In the genomic region with DNA sequence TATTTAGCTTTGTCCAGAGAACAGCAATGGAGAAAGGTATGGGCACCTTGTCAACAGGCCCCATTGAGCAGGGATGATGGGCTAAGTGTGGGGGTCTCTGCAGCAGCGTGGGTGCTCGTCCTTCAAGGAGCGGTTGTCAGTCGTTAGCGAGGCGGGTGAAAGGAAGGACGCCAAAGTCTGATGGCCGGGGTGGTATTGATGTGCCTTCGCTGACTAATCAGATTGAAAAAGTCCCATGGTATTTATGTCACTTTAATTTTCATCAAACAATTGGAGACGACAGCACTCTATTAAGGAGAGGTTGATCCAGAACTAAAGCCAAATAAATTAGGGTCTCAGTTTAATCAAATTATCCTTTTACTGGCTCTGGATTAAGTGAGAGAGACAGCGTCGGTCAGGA, we compare ENCODE assay signal across 16 cellular contexts. TPM values are rescaled to one million over a fixed set of nuclear protein-coding genes. Genes with fewer than 3 reads are reported as not detected.
DNase-seq lines count a peak whose midpoint lies in the region; ATAC-seq and TF ChIP-seq lines count a peak whose summit lies in the region.
"Had no signal": no experiment of that assay in that cellular context is flagged by ENCODE, and none has a peak within 500 bp of the region (broad histone marks: within the 10 kb centered on the region; RNA-seq: fewer than 3 reads in every experiment).

No MANE protein-coding gene starts in this region.

- H3K4me3 ChIP-seq in esophagus muscularis mucosa, result no peak overlapping the region
- H3K4me3 ChIP-seq in prostate gland, result no peak overlapping the region
- H3K4me3 ChIP-seq: A549; BLaER1 treated with 17β-estradiol and CSF1 and Interleukin-3, amounts not matched to agents 10 nM and 100 nM had no signal

- no peak for TF ChIP-seq POLR2A in esophagus muscularis mucosa (IDR thresholded peaks at IDR 0.05; ENCODE audit: low read depth)
- TF ChIP-seq POLR2A in prostate gland (IDR thresholded peaks at IDR 0.05), result no peak

- H3K27me3 ChIP-seq in esophagus muscularis mucosa (no peaks in the 10 kb centered on the region), prostate gland (replicated peaks; ENCODE audit: insufficient read depth) (no peaks in the 10 kb centered on the region)
- H3K27me3 ChIP-seq: BLaER1 treated with 17β-estradiol and CSF1 and Interleukin-3, amounts not matched to agents 10 nM and 100 nM had no signal

- peak overlapping the region; percentile 94 for H3K27ac Mint-ChIP-seq in activated T-cell treated with anti-CD3 and anti-CD28 coated beads, Interleukin-2, amount 50 U/mL, for 72 hours
- H3K27ac Mint-ChIP-seq: CD8-positive, alpha-beta T cell; H9; IgD-negative memory B cell had no signal

- no peak overlapping the region for H3K27ac ChIP-seq in esophagus muscularis mucosa (replicated peaks in 1 of 4)
- H3K27ac ChIP-seq in prostate gland, result no peak overlapping the region
- H3K27ac ChIP-seq: 22Rv1; A549; BLaER1 treated with 17β-estradiol and CSF1 and Interleukin-3, amounts not matched to agents 10 nM and 100 nM had no signal

- H3K9me3 ChIP-seq in esophagus muscularis mucosa (no peaks in the 10 kb centered on the region), prostate gland (no peaks in the 10 kb centered on the region)
- H3K9me3 ChIP-seq: A549 had no signal

- DNase-seq in activated T-cell treated with anti-CD3 and anti-CD28 coated beads, Interleukin-2, amount 50 U/mL, for 72 hours, result no peak
- DNase-seq in activated T-cell treated with anti-CD3 and anti-CD28 coated beads, Interleukin-2, amount 50 U/mL, for 1 hour, result no peak
- DNase-seq in NCI-H82 (lab: John Stamatoyannopoulos, UW), result peak; percentile 96
- peak; percentile 55 for DNase-seq in esophagus muscularis mucosa (ENCODE audit: extremely low spot score)
- DNase-seq in retina, result peak; percentile 74
- DNase-seq in prostate gland (ENCODE audit: low spot score), result no peak
- no peak for DNase-seq in GF-D8 (lab: John Stamatoyannopoulos, UW)
- DNase-seq: Caco-2; CD8-positive, alpha-beta T cell; H9 had no signal

- intact Hi-C loops in esophagus muscularis mucosa (cut with DNase I), result no loop called here
- intact Hi-C loops in prostate gland (cut with DNase I), result no loop called here

- H3K36me3 Mint-ChIP-seq in activated T-cell treated with anti-CD3 and anti-CD28 coated beads, Interleukin-2, amount 50 U/mL, for 72 hours (ENCODE audit: insufficient read depth in 2 of 2), result peaks cover 8 to 36% of the 10 kb centered on the region in 2 donors
- H3K36me3 Mint-ChIP-seq: IgD-negative memory B cell had no signal

- H3K4me3 Mint-ChIP-seq in activated T-cell treated with anti-CD3 and anti-CD28 coated beads, Interleukin-2, amount 50 U/mL, for 72 hours, result no peak overlapping the region
- H3K4me3 Mint-ChIP-seq: CD8-positive, alpha-beta T cell; H9 had no signal

- H3K4me1 Mint-ChIP-seq in activated T-cell treated with anti-CD3 and anti-CD28 coated beads, Interleukin-2, amount 50 U/mL, for 72 hours (ENCODE audit: low read depth), result peaks cover 17% of the 10 kb centered on the region

- no peaks in the 10 kb centered on the region for H3K9me3 Mint-ChIP-seq in activated T-cell treated with anti-CD3 and anti-CD28 coated beads, Interleukin-2, amount 50 U/mL, for 72 hours
- H3K9me3 Mint-ChIP-seq: CD8-positive, alpha-beta T cell; H9; IgD-negative memory B cell had no signal

- H3K36me3 ChIP-seq in esophagus muscularis mucosa (peaks cover 22 to 68% (median 37%) of the 10 kb centered on the region in 4 donors), prostate gland (no peaks in the 10 kb centered on the region)

- 84% methylated on average over 12 of the region's 12 CpGs for WGBS in esophagus muscularis mucosa
- 91% methylated on average over 12 of the region's 12 CpGs for WGBS in prostate gland

- ATAC-seq in activated T-cell treated with anti-CD3 and anti-CD28 coated beads, Interleukin-2, amount 50 U/mL, for 72 hours (replicated peaks in 1 of 2), result no peak
- no peak for ATAC-seq in GM18907 (IDR thresholded peaks at IDR 0.05; ENCODE audit: unreplicated experiment)
- ATAC-seq: A549; CD8-positive, alpha-beta T cell; HepG2 had no signal

- no peak for TF ChIP-seq EP300 in esophagus muscularis mucosa (IDR thresholded peaks at IDR 0.05)

- no peaks in the 10 kb centered on the region for H3K27me3 Mint-ChIP-seq in activated T-cell treated with anti-CD3 and anti-CD28 coated beads, Interleukin-2, amount 50 U/mL, for 72 hours (ENCODE audit: low read depth)
- H3K27me3 Mint-ChIP-seq: IgD-negative memory B cell had no signal

- H3K4me1 ChIP-seq in esophagus muscularis mucosa, result peaks cover 0 to 9% (median 3%) of the 10 kb centered on the region in 4 donors
- H3K4me1 ChIP-seq in prostate gland (replicated peaks), result no peaks in the 10 kb centered on the region

- no peak for TF ChIP-seq CTCF in esophagus muscularis mucosa (IDR thresholded peaks at IDR 0.05)
- TF ChIP-seq CTCF in prostate gland (IDR thresholded peaks at IDR 0.05), result no peak

RNA-seq across cellular contexts. Expression of gene HTATIP2, which starts 9.6 kb away (rescaled TPM):
- total RNA-seq in activated T-cell treated with anti-CD3 and anti-CD28 coated beads, Interleukin-2, amount 50 U/mL, for 72 hours, result 10 to 100 TPM; 75.0 to 82.4 TPM
- total RNA-seq in esophagus muscularis mucosa (10 to 100 TPM; 30.2 to 54.7 (median 43.7) TPM), prostate gland (10 to 100 TPM; 35.1 to 48.0 TPM)
- total RNA-seq: HepG2 had no signal

RNA-seq across cellular contexts. Expression of gene PRMT3, which starts 14.4 kb away (rescaled TPM):
- 10 to 100 TPM; 28.8 to 35.5 TPM for total RNA-seq in activated T-cell treated with anti-CD3 and anti-CD28 coated beads, Interleukin-2, amount 50 U/mL, for 72 hours
- total RNA-seq in esophagus muscularis mucosa, result 10 to 100 TPM; 11.3 to 19.9 (median 16.1) TPM
- 10 to 100 TPM; 13.8 to 18.7 TPM for total RNA-seq in prostate gland

Comparison
In these comparisons a context has a peak if more than half of its experiments do, and no peak if none do; other contexts are left out.
1. DNase-seq: peak in NCI-H82 (single experiment), esophagus muscularis mucosa (single experiment) and retina (single experiment); none in activated T-cell treated with anti-CD3 and anti-CD28 coated beads, Interleukin-2, amount 50 U/mL, for 72 hours (0 of 2), activated T-cell treated with anti-CD3 and anti-CD28 coated beads, Interleukin-2, amount 50 U/mL, for 1 hour (single experiment), prostate gland (single experiment) and GF-D8 (single experiment).